ENCODE assay signal across 12 cellular contexts in genomic region chr19:49213791-49214190, GRCh38. TPM values are rescaled to one million over a fixed set of nuclear protein-coding genes. Genes with fewer than 3 reads are reported as not detected.
DNase-seq lines count a peak whose midpoint lies in the region; ATAC-seq and TF ChIP-seq lines count a peak whose summit lies in the region.
"Had no signal": no experiment of that assay in that cellular context is flagged by ENCODE, and none has a peak within 500 bp of the region (broad histone marks: within the 10 kb centered on the region; RNA-seq: fewer than 3 reads in every experiment).

No MANE protein-coding gene starts in this region.

- H3K36me3 ChIP-seq in heart right ventricle: peaks cover 0 to 56% (median 14%) of the 10 kb centered on the region in 9 donors

- intact Hi-C loops in Right ventricle myocardium superior (cut with DNase I): no loop called here
- intact Hi-C loops in heart right ventricle (cut with DNase I): loop anchor here in 1 of 10 donors (10.0 kb wide), 1 partner anchor 219 kb away; the partner anchor contains the start of genes GYS1 and RUVBL2

- no peak overlapping the region for H3K27ac Mint-ChIP-seq in type B pancreatic cell

- H3K9me3 ChIP-seq in heart right ventricle: no peaks in the 10 kb centered on the region
- H3K9me3 ChIP-seq: ascending aorta had no signal

- H3K4me3 Mint-ChIP-seq in type B pancreatic cell: no peak overlapping the region

- H3K27ac ChIP-seq in heart right ventricle: no peak overlapping the region
- H3K27ac ChIP-seq: ascending aorta had no signal

- peaks cover 0 to 19% (median 4%) of the 10 kb centered on the region in 9 donors for H3K4me1 ChIP-seq in heart right ventricle
- H3K4me1 ChIP-seq: ascending aorta had no signal

- no peaks in the 10 kb centered on the region for H3K27me3 ChIP-seq in heart right ventricle
- H3K27me3 ChIP-seq: ascending aorta had no signal

- WGBS in heart right ventricle, 2 donors: 86 to 91% methylated on average over 13 of the region's 13 CpGs

- H3K27me3 Mint-ChIP-seq in type B pancreatic cell: peaks cover 1% of the 10 kb centered on the region

- ATAC-seq in Right ventricle myocardium superior (ENCODE audit: poor library complexity) (no peak), heart right ventricle (no peak)

- H3K4me1 Mint-ChIP-seq in type B pancreatic cell (ENCODE audit: unreplicated experiment): no peaks in the 10 kb centered on the region

- peak; percentile 25 for DNase-seq in Right ventricle myocardium superior
- DNase-seq in heart right ventricle: no peak
- DNase-seq in NCI-H82 (lab: John Stamatoyannopoulos, UW): peak; percentile 58
- no peak for DNase-seq in epithelial cell of proximal tubule (ENCODE audit: low read depth)
- no peak for DNase-seq in type B pancreatic cell (ENCODE audit: extremely low spot score, unreplicated experiment)
- DNase-seq in mesenteric fat pad (ENCODE audit: low spot score): no peak
- no peak for DNase-seq in NCI-H524 (lab: John Stamatoyannopoulos, UW)
- no peak for DNase-seq in EL
- DNase-seq: foreskin melanocyte, NCI-H1092 had no signal

- H3K36me3 Mint-ChIP-seq in type B pancreatic cell: peaks cover 7% of the 10 kb centered on the region

- TF ChIP-seq CTCF in heart right ventricle (IDR thresholded peaks at IDR 0.05) (peak in 1 of 9 donors; percentile 3), epithelial cell of proximal tubule (conservative IDR thresholded peaks at IDR 0.05; ENCODE audit: low read depth, low read length) (peak; percentile 16), type B pancreatic cell (conservative IDR thresholded peaks at IDR 0.05) (peak; percentile 36)

- H3K4me3 ChIP-seq in heart right ventricle (no peak overlapping the region), epithelial cell of proximal tubule (ENCODE audit: low read depth, low read length) (no peak overlapping the region)
- H3K4me3 ChIP-seq: ascending aorta had no signal

- no peaks in the 10 kb centered on the region for H3K9me3 Mint-ChIP-seq in type B pancreatic cell

RNA-seq across cellular contexts. Expression of gene TRPM4, which starts 56.2 kb away (rescaled TPM):
- total RNA-seq in Right ventricle myocardium superior (24.8 TPM), heart right ventricle (10 to 100 TPM; 21.7 to 38.5 (median 33.0) TPM), epithelial cell of proximal tubule (11.6 and 13.3 TPM in 2 replicates), type B pancreatic cell (ENCODE audit: low replicate concordance) (33.1 and 41.5 TPM in 2 replicates), mesenteric fat pad (17.0 TPM)
- 100 to 1,000 TPM in 1 of 2 donors, 10 to 100 TPM in 1; 20.4 to 100 TPM for polyA plus RNA-seq in heart right ventricle

RNA-seq across cellular contexts. Expression of gene HRC, which starts 58.6 kb away (rescaled TPM):
- total RNA-seq in Right ventricle myocardium superior: 878 TPM
- total RNA-seq in heart right ventricle: 1,000 to 10,000 TPM in 6 of 10 donors, 100 to 1,000 TPM in 4; 901 to 1,557 (median 1,052) TPM
- polyA plus RNA-seq in heart right ventricle: 100 to 1,000 TPM; 331 to 710 TPM
- total RNA-seq in epithelial cell of proximal tubule: not detected in 2 replicates
- 3.2 TPM in 1 of 2 replicates, not detected in the other for total RNA-seq in type B pancreatic cell (ENCODE audit: low replicate concordance)
- 1.3 TPM for total RNA-seq in mesenteric fat pad
- total RNA-seq: ascending aorta, mononuclear cell had no signal

Comparison
In these comparisons a context has a peak if more than half of its experiments do, and no peak if none do; other contexts are left out.
1. DNase-seq: peak in Right ventricle myocardium superior (single experiment) and NCI-H82 (single experiment); none in heart right ventricle (0 of 2), epithelial cell of proximal tubule (single experiment), type B pancreatic cell (single experiment), mesenteric fat pad (single experiment), NCI-H524 (0 of 2) and EL (single experiment).
2. RNA of gene HRC, which starts 58.6 kb away (total RNA-seq): 901 to 1,557 TPM in heart right ventricle and 878 TPM in Right ventricle myocardium superior (single experiment); 3.2 TPM in type B pancreatic cell, 1.3 TPM in mesenteric fat pad (single experiment) and not detected in epithelial cell of proximal tubule; every median in the first group is over 100 times any median in the second.